ENCODE assay signal across 9 cellular contexts in the genomic region with DNA sequence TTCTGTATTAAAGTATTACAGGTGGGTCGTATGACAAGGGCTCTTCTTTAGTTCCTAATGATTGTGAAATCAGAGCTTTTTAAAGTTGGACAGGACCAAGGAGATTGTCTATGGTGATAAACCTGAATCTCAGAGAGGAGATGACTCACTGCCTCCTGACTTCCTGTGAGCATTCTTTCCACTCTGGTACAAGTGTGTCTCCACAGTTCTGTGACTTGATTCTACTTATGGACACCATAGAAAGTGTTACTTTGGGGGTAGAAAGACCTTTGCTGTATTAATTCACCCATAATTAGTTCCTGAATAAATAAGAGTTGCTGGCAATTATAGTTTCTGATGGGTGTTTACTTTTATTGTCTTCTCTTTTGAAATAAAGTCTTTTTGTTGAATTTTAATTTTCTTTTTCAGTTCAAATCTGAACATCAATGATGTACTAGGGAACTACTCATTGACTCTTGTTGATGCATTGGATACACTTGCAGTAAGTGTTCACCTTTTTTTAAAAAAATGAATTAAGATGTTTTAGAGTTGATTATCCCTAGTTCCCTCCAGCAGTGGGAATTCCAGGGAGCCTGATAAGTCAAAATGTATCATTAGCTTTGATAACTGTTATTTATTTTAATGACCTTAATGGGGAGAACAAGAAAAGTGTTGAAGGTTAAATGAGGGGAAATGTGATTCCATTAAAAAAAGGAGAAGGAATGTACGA. TPM values are rescaled to one million over a fixed set of nuclear protein-coding genes. Genes with fewer than 3 reads are reported as not detected.
DNase-seq lines count a peak whose midpoint lies in the region; FAIRE-seq and TF ChIP-seq lines count a peak whose summit lies in the region.
"Had no signal": no experiment of that assay in that cellular context is flagged by ENCODE, and none has a peak within 500 bp of the region (broad histone marks: within the 10 kb centered on the region; RNA-seq: fewer than 3 reads in every experiment).

No MANE protein-coding gene starts in this region.

- H3K9me3 ChIP-seq in Loucy (ENCODE audit: insufficient read depth, low read depth, low read length): no peaks in the 10 kb centered on the region
- H3K9me3 ChIP-seq in neuronal stem cell (replicated peaks in 1 of 2; ENCODE audit: control insufficient read depth in 2 of 2, insufficient read depth in 1 of 2, low read depth in 1 of 2, low read length in 2 of 2): no peaks in the 10 kb centered on the region

- H3K27ac Mint-ChIP-seq in activated naive CD4-positive, alpha-beta T cell treated with anti-CD3 and anti-CD28 coated beads, Interleukin-2, amount 50 U/mL, for 24 hours: peak overlapping the region; percentile 94

- H3K23ac ChIP-seq in neuronal stem cell (ENCODE audit: low read depth, low read length, poor library complexity): no peak overlapping the region

- H3K4me1 Mint-ChIP-seq in activated naive CD4-positive, alpha-beta T cell treated with anti-CD3 and anti-CD28 coated beads, Interleukin-2, amount 50 U/mL, for 24 hours: peaks cover 89% of the 10 kb centered on the region

- H2AFZ ChIP-seq in Loucy (ENCODE audit: low read length) (no peak overlapping the region), neuronal stem cell (ENCODE audit: low read length) (no peak overlapping the region)

- H3K9ac ChIP-seq in Loucy (ENCODE audit: low read depth, low read length, poor library complexity, severe bottlenecking) (no peak overlapping the region), neuronal stem cell (ENCODE audit: low read depth, low read length, poor library complexity) (no peak overlapping the region)

- no peak overlapping the region for H2BK15ac ChIP-seq in neuronal stem cell (ENCODE audit: low read length)

- H3F3A ChIP-seq in Loucy (ENCODE audit: low read depth): 0 out of 2 replicates have a peak, but pooled peaks cover 8% of the 10 kb centered on the region

- peaks cover 98% of the 10 kb centered on the region for H3K79me2 ChIP-seq in Loucy (ENCODE audit: insufficient read depth, low read length)

- H3K4me3 ChIP-seq in Loucy (ENCODE audit: low read length, poor library complexity, severe bottlenecking) (peak overlapping the region; percentile 39), neuronal stem cell (ENCODE audit: low read length in 2 of 2) (no peak overlapping the region)
- H3K4me3 ChIP-seq: cardiac muscle cell had no signal

- H3K4me3 Mint-ChIP-seq in activated naive CD4-positive, alpha-beta T cell treated with anti-CD3 and anti-CD28 coated beads, Interleukin-2, amount 50 U/mL, for 24 hours: peak overlapping the region; percentile 75

- H3K27ac ChIP-seq in neuronal stem cell (replicated peaks; ENCODE audit: low read length): no peak overlapping the region
- H3K27ac ChIP-seq: cardiac muscle cell had no signal

- no peaks in the 10 kb centered on the region for H3K27me3 Mint-ChIP-seq in activated naive CD4-positive, alpha-beta T cell treated with anti-CD3 and anti-CD28 coated beads, Interleukin-2, amount 50 U/mL, for 24 hours

- H3K9me3 Mint-ChIP-seq in activated naive CD4-positive, alpha-beta T cell treated with anti-CD3 and anti-CD28 coated beads, Interleukin-2, amount 50 U/mL, for 24 hours: no peaks in the 10 kb centered on the region

- no peak overlapping the region for H3K14ac ChIP-seq in neuronal stem cell (ENCODE audit: low read length)

- no peak overlapping the region for H4K91ac ChIP-seq in neuronal stem cell (ENCODE audit: low read depth, low read length, poor library complexity)

- H2BK120ac ChIP-seq in neuronal stem cell (ENCODE audit: low read depth, low read length): no peak overlapping the region

- H4K20me1 ChIP-seq in Loucy (ENCODE audit: insufficient read depth, low read length, poor library complexity, severe bottlenecking): peaks cover 58% of the 10 kb centered on the region

- no peak for TF ChIP-seq CTCF in Loucy (conservative IDR thresholded peaks at IDR 0.05; ENCODE audit: low read length)

- H3K4me1 ChIP-seq in Loucy (ENCODE audit: insufficient read depth, low read length, poor library complexity, severe bottlenecking) (peaks cover 86% of the 10 kb centered on the region), neuronal stem cell (ENCODE audit: control insufficient read depth in 2 of 2, insufficient read depth in 1 of 2, low read depth in 1 of 2, low read length in 2 of 2) (no peaks in the 10 kb centered on the region)

- no peak overlapping the region for H2AK5ac ChIP-seq in neuronal stem cell (ENCODE audit: low read depth, low read length)

- H4K8ac ChIP-seq in neuronal stem cell (ENCODE audit: low read depth, low read length): no peak overlapping the region

- H3K4ac ChIP-seq in neuronal stem cell (ENCODE audit: low read length): no peak overlapping the region

- no peaks in the 10 kb centered on the region for H3K9me2 ChIP-seq in Loucy (replicated peaks; ENCODE audit: low read depth, low read length)

- H3K4me2 ChIP-seq in Loucy (ENCODE audit: low read depth, low read length, poor library complexity, severe bottlenecking) (peak overlapping the region; percentile 57), neuronal stem cell (ENCODE audit: insufficient read depth, low read length, poor library complexity, severe bottlenecking) (no peak overlapping the region)

- no peak for TF ChIP-seq POLR2A in H54 (IDR thresholded peaks at IDR 0.05; ENCODE audit: low read depth, low read length)

- H3K36me3 Mint-ChIP-seq in activated naive CD4-positive, alpha-beta T cell treated with anti-CD3 and anti-CD28 coated beads, Interleukin-2, amount 50 U/mL, for 24 hours: peaks cover 43% of the 10 kb centered on the region

- 100% methylated on average over 1 of the region's 2 CpGs; no CpG with 5 or more reads in 1 of the 2 donors for WGBS in neuronal stem cell (ENCODE audit: extremely low coverage in 2 of 2, insufficient read length in 2 of 2, insufficient replicate concordance in 1 of 2), 2 donors

- H2BK12ac ChIP-seq in neuronal stem cell (ENCODE audit: low read length): no peak overlapping the region

- no peaks in the 10 kb centered on the region for H3K27me3 ChIP-seq in Loucy (ENCODE audit: insufficient read depth, low read length, poor library complexity, severe bottlenecking)
- no peaks in the 10 kb centered on the region for H3K27me3 ChIP-seq in neuronal stem cell (ENCODE audit: control insufficient read depth in 3 of 3, insufficient read depth in 3 of 3, low read depth in 1 of 3, low read length in 3 of 3)
- H3K27me3 ChIP-seq: cardiac muscle cell had no signal

- no peaks in the 10 kb centered on the region for H3K79me1 ChIP-seq in neuronal stem cell (ENCODE audit: low read depth, low read length)

- DNase-seq in NOMO-1 (lab: John Stamatoyannopoulos, UW; ENCODE audit: unreplicated experiment in 2 of 2) (peak; percentile 14 to 80), NOMO-1 treated with dmso at 0.1 percent for 144 hours (lab: John Stamatoyannopoulos, UW; ENCODE audit: unreplicated experiment) (no peak), H54 (ENCODE audit: insufficient read length, low spot score) (peak; percentile 63), kidney tubule cell (ENCODE audit: low spot score) (peak; percentile 85), ureter (ENCODE audit: low spot score) (peak; percentile 57), neuronal stem cell (ENCODE audit: low spot score) (no peak)

- H2BK5ac ChIP-seq in neuronal stem cell (ENCODE audit: low read length): no peak overlapping the region

- no peak overlapping the region for H3K18ac ChIP-seq in neuronal stem cell (ENCODE audit: low read length)

- FAIRE-seq in H54 (lab: Jason Lieb, UNC): peak; percentile 95

- H3K36me3 ChIP-seq in Loucy (ENCODE audit: insufficient read depth, low read length) (peaks cover 21% of the 10 kb centered on the region), neuronal stem cell (replicated peaks in 1 of 2; ENCODE audit: control insufficient read depth in 2 of 2, insufficient read depth in 2 of 2, low read length in 2 of 2) (peaks cover 0 to 81% of the 10 kb centered on the region in 2 donors)

RNA-seq across cellular contexts. Expression of gene EDEM1, which starts 7.4 kb away (rescaled TPM):
- total RNA-seq in ureter: 57.3 TPM
- polyA plus RNA-seq in neuronal stem cell (2013, experiment 1 of 2): 7.8 TPM
- 8.3 TPM for polyA plus RNA-seq in neuronal stem cell (2013, experiment 2 of 2)

Comparison
In these comparisons a context has a peak if more than half of its experiments do, and no peak if none do; other contexts are left out.
1. DNase-seq: peak in NOMO-1 (2 of 2), H54 (single experiment), kidney tubule cell (single experiment) and ureter (single experiment); none in NOMO-1 treated with dmso at 0.1 percent for 144 hours (single experiment) and neuronal stem cell (single experiment).